In genomic region chr17:45051060-45051719, GRCh38 we compare ENCODE assay signal across 8 cellular contexts. TPM values are rescaled to one million over a fixed set of nuclear protein-coding genes. Genes with fewer than 3 reads are reported as not detected.
DNase-seq lines count a peak whose midpoint lies in the region; ATAC-seq and TF ChIP-seq lines count a peak whose summit lies in the region.

A gene with protein sequence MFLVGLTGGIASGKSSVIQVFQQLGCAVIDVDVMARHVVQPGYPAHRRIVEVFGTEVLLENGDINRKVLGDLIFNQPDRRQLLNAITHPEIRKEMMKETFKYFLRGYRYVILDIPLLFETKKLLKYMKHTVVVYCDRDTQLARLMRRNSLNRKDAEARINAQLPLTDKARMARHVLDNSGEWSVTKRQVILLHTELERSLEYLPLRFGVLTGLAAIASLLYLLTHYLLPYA (minus strand): TSS chr17:45051632. CDS start chr17:45034885, 16,747 bp downstream.

- TF ChIP-seq CTCF in fibroblast of pulmonary artery (IDR thresholded peaks at IDR 0.05; ENCODE audit: low read length, missing control alignments) (no peak), nephron (IDR thresholded peaks at IDR 0.05; ENCODE audit: unreplicated experiment in 3 of 3) (no peak)

- H3K4me3 ChIP-seq in fibroblast of pulmonary artery (replicated peaks; ENCODE audit: low read depth, low read length) = peak within 1 kb of the TSS; percentile 70

- peak; percentile 82 for TF ChIP-seq POLR2A in Raji (IDR thresholded peaks at IDR 0.05; ENCODE audit: insufficient read depth, low read depth, low read length)

- no peaks in the 10 kb centered on the region for H3K9me3 Mint-ChIP-seq in nephron

- H3K4me3 Mint-ChIP-seq in nephron = peak within 1 kb of the TSS; percentile 90 to 99 (median 93)

- peak; percentile 97 for ATAC-seq in stimulated activated naive CD8-positive, alpha-beta T cell treated with anti-CD3 and anti-CD28 coated beads, Interleukin-15, Interleukin-2, amounts not matched to agents 100 U/mL and 50 U/mL, for 24 hours

- H3K4me1 Mint-ChIP-seq in nephron = peaks cover 13% of the 10 kb centered on the region

- peaks cover 7% of the 10 kb centered on the region for H3K36me3 Mint-ChIP-seq in nephron (ENCODE audit: low read depth)

- H3K27ac Mint-ChIP-seq in nephron = peak within 1 kb of the TSS; percentile 96

- peak; percentile 99 for DNase-seq in Daoy (ENCODE audit: low read depth)
- DNase-seq in H4 (ENCODE audit: low spot score) = peak; percentile 95
- peak; percentile 96 for DNase-seq in LoVo (ENCODE audit: low spot score)
- DNase-seq in activated T-helper 9 cell treated with anti-CD3 and anti-CD28 coated beads, Interleukin-2, amount 50 U/mL, for 16 hours (ENCODE audit: low read depth) = peak; percentile 87
- DNase-seq in fibroblast of pulmonary artery (ENCODE audit: low read depth) = peak; percentile 95
- peak; percentile 94 for DNase-seq in stimulated activated naive CD8-positive, alpha-beta T cell treated with anti-CD3 and anti-CD28 coated beads, Interleukin-15, Interleukin-2, amounts not matched to agents 100 U/mL and 50 U/mL, for 24 hours

- H3K27me3 Mint-ChIP-seq in nephron (ENCODE audit: low read depth) = no peaks in the 10 kb centered on the region

RNA-seq across cellular contexts. Expression of the gene that starts here (rescaled TPM):
- 25.7 and 47.8 TPM in 2 replicates for total RNA-seq in Daoy (2014; rRNA removed; shearing (Covaris generic))
- total RNA-seq in H4 (2014; rRNA removed; shearing (Covaris generic)) = 29.3 and 39.8 TPM in 2 replicates

Comparison
In these comparisons a context has a peak if more than half of its experiments do, and no peak if none do; other contexts are left out.
1. Peak in every context shown above with its lines: DNase-seq, ATAC-seq and H3K4me3 ChIP-seq.